In genomic region chr6:128351255-128351514, GRCh38 we compare ENCODE assay signal across 11 cellular contexts.
"Had no signal": no experiment of that assay in that cellular context is flagged by ENCODE, and none has a peak within 500 bp of the region (broad histone marks: within the 10 kb centered on the region; RNA-seq: fewer than 3 reads in every experiment).

No MANE protein-coding gene starts in this region.

- H3K4me1 Mint-ChIP-seq: natural killer cell had no signal

- H3K27ac ChIP-seq: gastrocnemius medialis, SJSA1, tibial nerve had no signal

- H3K36me3 Mint-ChIP-seq: natural killer cell had no signal

- H3K4me3 ChIP-seq: gastrocnemius medialis, SJSA1, tibial nerve had no signal

- H3K4me3 Mint-ChIP-seq: activated T-helper 1 cell treated with anti-CD3 and anti-CD28 coated beads, Interleukin-12 subunit alpha, Interleukin-12 subunit beta, Interleukin-2, Interleukin-4 antibody, amounts not matched to agents 30 ng/mL and 10 ng/mL and 1 ng/mL, durations not matched to agents 14 hours and 24 hours and 36 hours; dendritic cell treated with granulocyte-macrophage colony-stimulating factor and Interleukin-4, amounts not matched to agents 40 ng/mL and 50 ng/mL, for 4 days; natural killer cell had no signal

- H3K4me1 ChIP-seq: tibial nerve had no signal

- H3K27ac Mint-ChIP-seq: activated T-helper 1 cell treated with anti-CD3 and anti-CD28 coated beads, Interleukin-12 subunit alpha, Interleukin-12 subunit beta, Interleukin-2, Interleukin-4 antibody, amounts not matched to agents 30 ng/mL and 10 ng/mL and 1 ng/mL, durations not matched to agents 14 hours and 24 hours and 36 hours; dendritic cell treated with granulocyte-macrophage colony-stimulating factor and Interleukin-4, amounts not matched to agents 40 ng/mL and 50 ng/mL, for 4 days; natural killer cell had no signal

- H3K9me3 Mint-ChIP-seq: activated T-helper 1 cell treated with anti-CD3 and anti-CD28 coated beads, Interleukin-12 subunit alpha, Interleukin-12 subunit beta, Interleukin-2, Interleukin-4 antibody, amounts not matched to agents 30 ng/mL and 10 ng/mL and 1 ng/mL, durations not matched to agents 14 hours and 24 hours and 36 hours; dendritic cell treated with granulocyte-macrophage colony-stimulating factor and Interleukin-4, amounts not matched to agents 40 ng/mL and 50 ng/mL, for 4 days; natural killer cell had no signal

- DNase-seq: activated CD4-positive, alpha-beta T cell treated with anti-CD3 and anti-CD28 coated beads, Interleukin-2, amount 50 U/mL, for 1 hour; activated naive CD4-positive, alpha-beta T cell; effector memory CD4-positive, alpha-beta T cell; gastrocnemius medialis; natural killer cell; stimulated activated CD4-positive, alpha-beta T cell treated with anti-CD3 and anti-CD28 coated beads, Interleukin-4, amount 100 ng/mL, for 24 hours; stimulated activated naive CD4-positive, alpha-beta T cell had no signal

- H3K27me3 ChIP-seq: gastrocnemius medialis, SJSA1, tibial nerve had no signal

- H3K9me3 ChIP-seq: gastrocnemius medialis, SJSA1, tibial nerve had no signal

- H3K27me3 Mint-ChIP-seq: dendritic cell treated with granulocyte-macrophage colony-stimulating factor and Interleukin-4, amounts not matched to agents 40 ng/mL and 50 ng/mL, for 4 days had no signal

- H3K36me3 ChIP-seq: gastrocnemius medialis, SJSA1, tibial nerve had no signal
